In genomic region chr5:3584724-3585531, GRCh38 we compare ENCODE assay signal across 23 cellular contexts.
"Had no signal": no experiment of that assay in that cellular context is flagged by ENCODE, and none has a peak within 500 bp of the region (broad histone marks: within the 10 kb centered on the region; RNA-seq: fewer than 3 reads in every experiment).

No MANE protein-coding gene starts in this region.

- FAIRE-seq: endothelial cell of umbilical vein, kidney, pancreas, small intestine had no signal

- H3K4me1 ChIP-seq: foreskin keratinocyte, pancreas, stomach, transverse colon had no signal

- ATAC-seq: foreskin keratinocyte, left cardiac atrium, left ventricle myocardium superior, pancreas, right cardiac atrium had no signal

- DNase-seq: dermis blood vessel endothelial cell; effector CD4-positive, alpha-beta T cell; endodermal cell; erythroblast; foreskin keratinocyte; immature natural killer cell; kidney; left cardiac atrium; left ventricle myocardium superior; mesenchymal stem cell; naive B cell; occipital lobe; pancreas; right cardiac atrium; small intestine; stimulated activated CD4-positive, alpha-beta T cell treated with anti-CD3 and anti-CD28 coated beads, Interleukin-12 subunit alpha, Interleukin-12 subunit beta, amount 100 ng/mL, for 4 hours; stimulated activated naive CD4-positive, alpha-beta T cell; stomach; substantia nigra; transverse colon had no signal

- H3K4me3 ChIP-seq: lung, pancreas, stomach, thoracic aorta, transverse colon had no signal

- H3K9me3 ChIP-seq: pancreas, thoracic aorta, transverse colon had no signal

- H3K27ac ChIP-seq: foreskin keratinocyte, pancreas, stomach, thoracic aorta, transverse colon had no signal

- H3K36me3 ChIP-seq: pancreas, stomach, thoracic aorta, transverse colon had no signal
